In the genomic region with DNA sequence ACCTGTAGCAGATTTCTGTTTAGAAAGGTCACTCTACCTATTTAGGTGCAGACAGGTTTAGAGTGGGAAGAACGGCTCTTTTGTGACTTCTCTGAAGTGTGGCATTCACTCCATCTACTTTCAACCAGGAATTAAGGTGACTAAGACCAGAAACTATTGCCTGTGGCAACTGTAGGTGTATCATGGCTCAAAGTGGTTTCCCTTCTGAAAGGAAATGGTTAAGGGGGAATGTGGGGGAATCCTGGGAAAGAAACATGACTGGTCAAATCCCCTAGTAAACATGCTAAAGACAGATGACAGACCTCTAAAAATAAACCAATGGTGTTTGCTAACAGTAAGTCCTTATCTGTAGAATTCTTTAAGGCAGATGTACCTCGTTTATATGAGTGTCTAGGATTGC, we compare ENCODE assay signal across 25 cellular contexts. TPM values are rescaled to one million over a fixed set of nuclear protein-coding genes. Genes with fewer than 3 reads are reported as not detected.
DNase-seq lines count a peak whose midpoint lies in the region; ATAC-seq, FAIRE-seq and TF ChIP-seq lines count a peak whose summit lies in the region.
"Had no signal": no experiment of that assay in that cellular context is flagged by ENCODE, and none has a peak within 500 bp of the region (broad histone marks: within the 10 kb centered on the region; RNA-seq: fewer than 3 reads in every experiment).

No MANE protein-coding gene starts in this region.

- no peak overlapping the region for H3K27ac ChIP-seq in A549
- H3K27ac ChIP-seq: stomach, upper lobe of left lung had no signal

- POLR2A ChIA-PET in A549 (lab: Yijun Ruan, JAX): no interaction called here

- TF ChIP-seq POLR2A in A549 (IDR thresholded peaks at IDR 0.05; ENCODE audit: low read length): no peak

- FAIRE-seq in A549 (lab: Jason Lieb, UNC): no peak
- FAIRE-seq: GM12878, kidney, small intestine had no signal

- TF ChIP-seq RAD21 in A549 (conservative IDR thresholded peaks at IDR 0.05 in 1 of 2, IDR thresholded peaks at IDR 0.05 in 1 of 2): no peak

- no peak for TF ChIP-seq EP300 in A549 (IDR thresholded peaks at IDR 0.05)

- H3K4me3 ChIP-seq in A549 (no peak overlapping the region), astrocyte of the spinal cord (ENCODE audit: low read depth, low read length) (no peak overlapping the region)
- H3K4me3 ChIP-seq: GM12878, stomach, upper lobe of left lung had no signal

- no peaks in the 10 kb centered on the region for H3K9me3 ChIP-seq in A549
- H3K9me3 ChIP-seq: stomach, upper lobe of left lung had no signal

- H3K4me1 ChIP-seq in A549: no peaks in the 10 kb centered on the region
- H3K4me1 ChIP-seq: stomach, upper lobe of left lung had no signal

- H3K4me2 ChIP-seq in A549: no peak overlapping the region

- peak; percentile 23 to 25; a peak in 4 of 6 replicates for ATAC-seq in A549
- no peak for ATAC-seq in HG03439 (IDR thresholded peaks at IDR 0.05; ENCODE audit: unreplicated experiment)
- no peak for ATAC-seq in HG03280 (IDR thresholded peaks at IDR 0.05; ENCODE audit: unreplicated experiment)
- ATAC-seq: GM12878, T-cell had no signal

- in situ Hi-C loops in astrocyte of the spinal cord (cut with HindIII; ENCODE audit: low sequenced_read_pairs): no loop called here

- WGBS in A549 (ENCODE audit: missing lambda C conversion rate): 10% methylated on average over 2 of the region's 2 CpGs

- TF ChIP-seq CTCF in A549 (IDR thresholded peaks at IDR 0.05) (no peak), astrocyte of the spinal cord (IDR thresholded peaks at IDR 0.05; ENCODE audit: low read depth, low read length) (no peak)

- no peak for DNase-seq in A549 (ENCODE audit: low read depth in 1 of 2, low spot score in 1 of 2)
- DNase-seq in LHCN-M2 (ENCODE audit: low read depth): peak; percentile 5
- peak; percentile 5 for DNase-seq in astrocyte of the spinal cord (ENCODE audit: low read depth, low spot score)
- DNase-seq in kidney glomerular epithelial cell (lab: John Stamatoyannopoulos, UW): peak; percentile 18
- no peak for DNase-seq in NCI-H1930 (lab: John Stamatoyannopoulos, UW)
- DNase-seq in putamen (ENCODE audit: low spot score): no peak
- DNase-seq: activated naive CD4-positive, alpha-beta T cell; C1 segment of cervical spinal cord; DMS 273 treated with DMSO at 0.1 percent for 48 hours; H7; kidney; midbrain; NCI-H1694 treated with DMSO at 0.1 percent for 48 hours; NCI-H446 treated with DMSO at 0.1 percent for 48 hours; NK-92 treated with Interleukin-12 subunit alpha and Interleukin-12 subunit beta, amount 100 ng/mL, for 24 hours; RPMI8226; small intestine; stimulated activated CD4-positive, alpha-beta T cell treated with anti-CD3 and anti-CD28 coated beads, Interleukin-4, amount 100 ng/mL, for 1 hour; stomach; T-cell; upper lobe of left lung had no signal

- CTCF ChIA-PET in A549 (lab: Yijun Ruan, JAX): no interaction called here

TF ChIP-seq in A549, 52 proteins besides CTCF, POLR2A, EP300 and RAD21:
- no peak for TF ChIP-seq SREBF2 (IDR thresholded peaks at IDR 0.05)
- TF ChIP-seq HOXA7 (CRISPR knock-in tag; IDR thresholded peaks at IDR 0.05): no peak
- no peak for TF ChIP-seq CHD4 (IDR thresholded peaks at IDR 0.05; ENCODE audit: borderline replicate concordance)
- no peak for TF ChIP-seq JUNB (IDR thresholded peaks at IDR 0.05)
- TF ChIP-seq JUN (IDR thresholded peaks at IDR 0.05): no peak
- no peak for TF ChIP-seq PHF8 (IDR thresholded peaks at IDR 0.05; ENCODE audit: borderline replicate concordance, low read depth)
- TF ChIP-seq, protein P1, sequence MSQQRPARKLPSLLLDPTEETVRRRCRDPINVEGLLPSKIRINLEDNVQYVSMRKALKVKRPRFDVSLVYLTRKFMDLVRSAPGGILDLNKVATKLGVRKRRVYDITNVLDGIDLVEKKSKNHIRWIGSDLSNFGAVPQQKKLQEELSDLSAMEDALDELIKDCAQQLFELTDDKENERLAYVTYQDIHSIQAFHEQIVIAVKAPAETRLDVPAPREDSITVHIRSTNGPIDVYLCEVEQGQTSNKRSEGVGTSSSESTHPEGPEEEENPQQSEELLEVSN (IDR thresholded peaks at IDR 0.05; ENCODE audit: borderline replicate concordance, low read depth): no peak

RNA-seq across cellular contexts. Expression of gene MEGF11, which starts 57.0 kb away (rescaled TPM):
- polyA plus RNA-seq in A549 (2011; rRNA removed) (0.25 and 0.33 TPM in 2 replicates), A549 (2017; fragmentation: RNase III; extraction: RNeasy Plus Mini Kit Qiagen cat#74134 plus additional on column Dnase treatment) (0.31 to 0.49 TPM (median 0.37 TPM) in 3 replicates)
- 0.24 and 0.51 TPM in 2 replicates for polyA plus RNA-seq in A549 (2012; cell fraction: cytosol; rRNA removed)
- polyA plus RNA-seq in A549 (2012; cell fraction: nucleus; rRNA removed): 0.72 and 0.78 TPM in 2 replicates
- 0.44 and 0.74 TPM in 2 replicates for polyA minus RNA-seq in A549 (2011; rRNA and poly(A)+ RNA removed)
- not detected in 2 replicates for total RNA-seq in LHCN-M2 (2014; rRNA removed)
- polyA plus RNA-seq in LHCN-M2 (2012): 0.10 TPM
- total RNA-seq: chondrocyte had no signal

Comparison
In these comparisons a context has a peak if more than half of its experiments do, and no peak if none do; other contexts are left out.
1. ATAC-seq: peak in A549 (2 of 2); none in HG03439 (single experiment) and HG03280 (single experiment).
2. DNase-seq: peak in LHCN-M2 (single experiment), astrocyte of the spinal cord (single experiment) and kidney glomerular epithelial cell (single experiment); none in A549 (0 of 2), NCI-H1930 (0 of 2) and putamen (single experiment).